In the genomic region with DNA sequence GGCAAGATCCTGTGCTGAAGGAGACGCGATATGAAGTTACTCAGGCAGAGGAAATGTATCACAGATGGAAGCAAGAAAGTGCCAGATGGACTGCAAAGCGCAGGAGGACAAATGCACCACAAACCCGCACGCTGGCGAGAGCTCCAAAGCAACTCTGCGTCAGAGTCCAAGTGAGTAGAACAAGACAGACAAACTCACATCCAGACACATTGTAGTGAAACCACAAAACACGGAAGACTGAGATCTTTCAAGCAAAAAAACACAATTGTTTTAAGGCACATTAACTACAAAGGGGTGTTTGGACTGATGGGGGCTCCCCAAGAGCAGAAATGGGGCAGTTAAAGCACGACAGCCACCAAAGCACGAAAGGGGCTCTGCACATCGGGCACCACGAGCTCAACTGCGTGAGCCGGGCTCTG, we compare ENCODE assay signal across 15 cellular contexts. TPM values are rescaled to one million over a fixed set of nuclear protein-coding genes. Genes with fewer than 3 reads are reported as not detected.
DNase-seq lines count a peak whose midpoint lies in the region; ATAC-seq, FAIRE-seq and TF ChIP-seq lines count a peak whose summit lies in the region.
"Had no signal": no experiment of that assay in that cellular context is flagged by ENCODE, and none has a peak within 500 bp of the region (broad histone marks: within the 10 kb centered on the region; RNA-seq: fewer than 3 reads in every experiment).

No MANE protein-coding gene starts in this region.

- peaks cover 20% of the 10 kb centered on the region for H3K4me1 Mint-ChIP-seq in activated naive CD8-positive, alpha-beta T cell (ENCODE audit: low read depth)
- peaks cover 15% of the 10 kb centered on the region for H3K4me1 Mint-ChIP-seq in activated naive CD8-positive, alpha-beta T cell treated with anti-CD3 and anti-CD28 coated beads, Interleukin-2, amount 50 U/mL, for 24 hours
- peaks cover 2% of the 10 kb centered on the region for H3K4me1 Mint-ChIP-seq in astrocyte (ENCODE audit: low read depth, unreplicated experiment)
- peaks cover 0 to 3% of the 10 kb centered on the region in 2 donors for H3K4me1 Mint-ChIP-seq in natural killer cell treated with Interleukin-12 subunit alpha and Interleukin-12 subunit beta and Interleukin-15 and Interleukin-18, amount 100 ng/mL, for 72 hours (ENCODE audit: low read depth in 2 of 2)

- H3K4me2 ChIP-seq in astrocyte (ENCODE audit: low read length), result peak overlapping the region; percentile 33
- H3K4me2 ChIP-seq: KMS-11 had no signal

- peaks cover 71% of the 10 kb centered on the region for H3K27me3 ChIP-seq in astrocyte (ENCODE audit: insufficient read depth, low read length)

- peak overlapping the region; percentile 37 for H3K27ac Mint-ChIP-seq in activated naive CD8-positive, alpha-beta T cell
- H3K27ac Mint-ChIP-seq in activated naive CD8-positive, alpha-beta T cell treated with anti-CD3 and anti-CD28 coated beads, Interleukin-2, amount 50 U/mL, for 24 hours, result no peak overlapping the region
- H3K27ac Mint-ChIP-seq in astrocyte (ENCODE audit: unreplicated experiment), result no peak overlapping the region
- H3K27ac Mint-ChIP-seq in natural killer cell treated with Interleukin-12 subunit alpha and Interleukin-12 subunit beta and Interleukin-15 and Interleukin-18, amount 100 ng/mL, for 72 hours, result no peak overlapping the region

- H3K9me3 ChIP-seq in astrocyte (ENCODE audit: insufficient read depth, low read depth, low read length), result no peaks in the 10 kb centered on the region

- no peak overlapping the region for H2AFZ ChIP-seq in astrocyte (ENCODE audit: low read depth, low read length)
- H2AFZ ChIP-seq: parathyroid adenoma had no signal

- H3K4me3 Mint-ChIP-seq in activated naive CD8-positive, alpha-beta T cell, result no peak overlapping the region
- H3K4me3 Mint-ChIP-seq in activated naive CD8-positive, alpha-beta T cell treated with anti-CD3 and anti-CD28 coated beads, Interleukin-2, amount 50 U/mL, for 24 hours, result no peak overlapping the region
- no peak overlapping the region for H3K4me3 Mint-ChIP-seq in astrocyte (ENCODE audit: unreplicated experiment)
- no peak overlapping the region for H3K4me3 Mint-ChIP-seq in natural killer cell treated with Interleukin-12 subunit alpha and Interleukin-12 subunit beta and Interleukin-15 and Interleukin-18, amount 100 ng/mL, for 72 hours

- H3K9me3 Mint-ChIP-seq in activated naive CD8-positive, alpha-beta T cell (ENCODE audit: low read depth), result no peaks in the 10 kb centered on the region
- no peaks in the 10 kb centered on the region for H3K9me3 Mint-ChIP-seq in activated naive CD8-positive, alpha-beta T cell treated with anti-CD3 and anti-CD28 coated beads, Interleukin-2, amount 50 U/mL, for 24 hours
- peaks cover 7% of the 10 kb centered on the region for H3K9me3 Mint-ChIP-seq in astrocyte (ENCODE audit: unreplicated experiment)
- no peaks in the 10 kb centered on the region for H3K9me3 Mint-ChIP-seq in natural killer cell treated with Interleukin-12 subunit alpha and Interleukin-12 subunit beta and Interleukin-15 and Interleukin-18, amount 100 ng/mL, for 72 hours

- FAIRE-seq in astrocyte (lab: Jason Lieb, UNC), result no peak

- DNase-seq in activated naive CD8-positive, alpha-beta T cell treated with anti-CD3 and anti-CD28 coated beads, Interleukin-2, amount 50 U/mL, for 24 hours, result no peak
- DNase-seq in astrocyte (ENCODE audit: low read depth) (peak; percentile 94), left ventricle myocardium superior (peak; percentile 70), superior temporal gyrus (ENCODE audit: extremely low spot score) (peak; percentile 42), MV-4-11 (lab: John Stamatoyannopoulos, UW) (no peak)
- DNase-seq in natural killer cell treated with Interleukin-12 subunit alpha and Interleukin-12 subunit beta and Interleukin-15 and Interleukin-18, amount 100 ng/mL, for 72 hours (ENCODE audit: low spot score), result no peak
- DNase-seq: activated CD4-positive, alpha-beta T cell treated with anti-CD3 and anti-CD28 coated beads, Interleukin-2, amount 50 U/mL, for 48 hours; amniotic stem cell; GDM1; NCI-H2081 treated with DMSO at 0.1 percent for 48 hours; stimulated activated CD4-positive, alpha-beta T cell treated with anti-CD3 and anti-CD28 coated beads, Interleukin-1b, Interleukin-23, amount 100 ng/mL, for 48 hours had no signal

- H3K4me1 ChIP-seq in astrocyte (ENCODE audit: insufficient read depth, low read length), result peaks cover 2% of the 10 kb centered on the region
- H3K4me1 ChIP-seq: parathyroid adenoma had no signal

- H3K27ac ChIP-seq in astrocyte (ENCODE audit: low read depth, low read length), result no peak overlapping the region
- H3K27ac ChIP-seq: KMS-11, parathyroid adenoma had no signal

- TF ChIP-seq CTCF in astrocyte (IDR thresholded peaks at IDR 0.05; ENCODE audit: insufficient read depth, low read depth, low read length), result no peak

- no peak overlapping the region for H3K9ac ChIP-seq in astrocyte (ENCODE audit: low read length)
- H3K9ac ChIP-seq: KMS-11, parathyroid adenoma had no signal

- H4K20me1 ChIP-seq in astrocyte (ENCODE audit: insufficient read depth, low read length), result no peaks in the 10 kb centered on the region

- no peaks in the 10 kb centered on the region for H3K36me3 ChIP-seq in astrocyte (ENCODE audit: insufficient read depth, low read length)

- H3K79me2 ChIP-seq in astrocyte (ENCODE audit: insufficient read depth, low read length), result no peaks in the 10 kb centered on the region
- H3K79me2 ChIP-seq: parathyroid adenoma had no signal

- intact Hi-C loops in left ventricle myocardium superior (cut with micrococcal nuclease), result no loop called here

- no peak for ATAC-seq in activated naive CD8-positive, alpha-beta T cell treated with anti-CD3 and anti-CD28 coated beads, Interleukin-2, amount 50 U/mL, for 24 hours
- peak; percentile 87 for ATAC-seq in left ventricle myocardium superior
- no peak for ATAC-seq in GM21528 (IDR thresholded peaks at IDR 0.05; ENCODE audit: low FRiP score, unreplicated experiment)
- ATAC-seq in natural killer cell treated with Interleukin-12 subunit alpha and Interleukin-12 subunit beta and Interleukin-15 and Interleukin-18, amount 100 ng/mL, for 72 hours, result no peak

- H3K4me3 ChIP-seq in astrocyte (ENCODE audit: insufficient read depth, low read depth, low read length), result no peak overlapping the region

- H3K27me3 Mint-ChIP-seq in activated naive CD8-positive, alpha-beta T cell, result peaks cover 33% of the 10 kb centered on the region
- H3K27me3 Mint-ChIP-seq in activated naive CD8-positive, alpha-beta T cell treated with anti-CD3 and anti-CD28 coated beads, Interleukin-2, amount 50 U/mL, for 24 hours, result peaks cover 66% of the 10 kb centered on the region
- H3K27me3 Mint-ChIP-seq in astrocyte (ENCODE audit: low read depth, unreplicated experiment), result peaks cover 77% of the 10 kb centered on the region
- H3K27me3 Mint-ChIP-seq in natural killer cell treated with Interleukin-12 subunit alpha and Interleukin-12 subunit beta and Interleukin-15 and Interleukin-18, amount 100 ng/mL, for 72 hours, result peaks cover 45 to 69% of the 10 kb centered on the region in 2 donors

- H3K36me3 Mint-ChIP-seq in activated naive CD8-positive, alpha-beta T cell, result no peaks in the 10 kb centered on the region
- no peaks in the 10 kb centered on the region for H3K36me3 Mint-ChIP-seq in activated naive CD8-positive, alpha-beta T cell treated with anti-CD3 and anti-CD28 coated beads, Interleukin-2, amount 50 U/mL, for 24 hours (ENCODE audit: low read depth)
- no peaks in the 10 kb centered on the region for H3K36me3 Mint-ChIP-seq in astrocyte (ENCODE audit: low read depth, unreplicated experiment)
- H3K36me3 Mint-ChIP-seq in natural killer cell treated with Interleukin-12 subunit alpha and Interleukin-12 subunit beta and Interleukin-15 and Interleukin-18, amount 100 ng/mL, for 72 hours, result no peaks in the 10 kb centered on the region

RNA-seq across cellular contexts. Expression of a gene that starts 39.2 kb away (rescaled TPM):
- total RNA-seq in astrocyte (0.41 and 0.48 TPM in 2 replicates), left ventricle myocardium superior (3.4 TPM)
- total RNA-seq in natural killer cell treated with Interleukin-12 subunit alpha and Interleukin-12 subunit beta and Interleukin-15 and Interleukin-18, amount 100 ng/mL, for 72 hours, result under 1 TPM in 1 of 2 donors, not detected in 1; 0.53 TPM

Comparison
In these comparisons a context has a peak if more than half of its experiments do, and no peak if none do; other contexts are left out.
1. DNase-seq: peak in astrocyte (single experiment), left ventricle myocardium superior (single experiment) and superior temporal gyrus (single experiment); none in activated naive CD8-positive, alpha-beta T cell treated with anti-CD3 and anti-CD28 coated beads, Interleukin-2, amount 50 U/mL, for 24 hours (single experiment), MV-4-11 (single experiment) and natural killer cell treated with Interleukin-12 subunit alpha and Interleukin-12 subunit beta and Interleukin-15 and Interleukin-18, amount 100 ng/mL, for 72 hours (single experiment).